In the genomic region with DNA sequence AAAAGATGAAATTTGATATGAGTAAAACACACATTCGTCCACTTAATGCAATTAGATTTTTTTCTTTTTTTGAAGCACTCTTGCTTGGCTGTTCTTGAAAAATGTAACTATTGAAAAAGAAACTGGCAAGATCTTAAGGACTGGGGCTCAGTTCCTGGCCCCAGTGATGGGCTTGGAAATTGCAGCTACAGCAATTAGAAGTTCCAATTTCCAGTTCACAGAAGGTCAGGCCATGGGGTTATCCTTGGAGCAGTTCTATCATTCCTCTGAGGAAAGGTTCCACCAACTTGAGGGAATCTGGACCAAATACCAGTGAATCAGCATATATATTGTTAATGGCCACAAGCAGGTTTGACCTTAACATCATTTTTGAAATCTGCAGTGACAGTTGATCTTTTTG, we compare ENCODE assay signal across 33 cellular contexts. TPM values are rescaled to one million over a fixed set of nuclear protein-coding genes. Genes with fewer than 3 reads are reported as not detected.
"Had no signal": no experiment of that assay in that cellular context is flagged by ENCODE, and none has a peak within 500 bp of the region (broad histone marks: within the 10 kb centered on the region; RNA-seq: fewer than 3 reads in every experiment).

No MANE protein-coding gene starts in this region.

- H3K27ac ChIP-seq: PC-9, RWPE1, SJCRH30, SK-N-MC, WERI-Rb-1 had no signal

- H3K9me3 Mint-ChIP-seq: activated CD4-positive, alpha-beta memory T cell treated with anti-CD3 and anti-CD28 coated beads, Interleukin-2, amount 10 ng/mL, durations not matched to agents 7 days and 5 days; activated naive CD4-positive, alpha-beta T cell treated with anti-CD3 and anti-CD28 coated beads, Interleukin-2, amount 10 ng/mL, durations not matched to agents 7 days and 5 days; activated naive CD8-positive, alpha-beta T cell treated with anti-CD3 and anti-CD28 coated beads, Interleukin-2, amount 50 U/mL, for 24 hours; brain had no signal

- H3K4me2 ChIP-seq: PC-9 had no signal

- H3K27ac Mint-ChIP-seq: activated CD4-positive, alpha-beta memory T cell treated with anti-CD3 and anti-CD28 coated beads, Interleukin-2, amount 10 ng/mL, durations not matched to agents 7 days and 5 days; activated CD8-positive, alpha-beta memory T cell treated with anti-CD3 and anti-CD28 coated beads, Interleukin-2, amount 10 ng/mL, durations not matched to agents 7 days and 5 days; activated naive CD4-positive, alpha-beta T cell treated with anti-CD3 and anti-CD28 coated beads, Interleukin-2, amount 10 ng/mL, durations not matched to agents 7 days and 5 days; activated naive CD8-positive, alpha-beta T cell; activated naive CD8-positive, alpha-beta T cell treated with anti-CD3 and anti-CD28 coated beads, Interleukin-2, amount 50 U/mL, for 24 hours had no signal

- H2AFZ ChIP-seq: PC-9 had no signal

- H3K9me3 ChIP-seq: SJCRH30 had no signal

- H3K4me1 Mint-ChIP-seq: activated CD4-positive, alpha-beta memory T cell treated with anti-CD3 and anti-CD28 coated beads, Interleukin-2, amount 10 ng/mL, durations not matched to agents 7 days and 5 days; activated CD8-positive, alpha-beta memory T cell treated with anti-CD3 and anti-CD28 coated beads, Interleukin-2, amount 10 ng/mL, durations not matched to agents 7 days and 5 days; activated naive CD4-positive, alpha-beta T cell treated with anti-CD3 and anti-CD28 coated beads, Interleukin-2, amount 10 ng/mL, durations not matched to agents 7 days and 5 days; activated naive CD8-positive, alpha-beta T cell treated with anti-CD3 and anti-CD28 coated beads, Interleukin-2, amount 50 U/mL, for 24 hours; brain had no signal

- H3K4me3 Mint-ChIP-seq: activated CD4-positive, alpha-beta memory T cell treated with anti-CD3 and anti-CD28 coated beads, Interleukin-2, amount 10 ng/mL, durations not matched to agents 7 days and 5 days; activated CD8-positive, alpha-beta memory T cell treated with anti-CD3 and anti-CD28 coated beads, Interleukin-2, amount 10 ng/mL, durations not matched to agents 7 days and 5 days; activated naive CD4-positive, alpha-beta T cell treated with anti-CD3 and anti-CD28 coated beads, Interleukin-2, amount 10 ng/mL, durations not matched to agents 7 days and 5 days; activated naive CD8-positive, alpha-beta T cell; activated naive CD8-positive, alpha-beta T cell treated with anti-CD3 and anti-CD28 coated beads, Interleukin-2, amount 50 U/mL, for 24 hours; brain had no signal

- ATAC-seq: activated CD8-positive, alpha-beta memory T cell treated with anti-CD3 and anti-CD28 coated beads, Interleukin-2, amount 10 ng/mL, durations not matched to agents 7 days and 5 days; activated naive CD8-positive, alpha-beta T cell treated with anti-CD3 and anti-CD28 coated beads, Interleukin-2, amount 50 U/mL, for 24 hours had no signal

- H3K4me1 ChIP-seq: SJCRH30 had no signal

- H3K36me3 Mint-ChIP-seq: activated CD8-positive, alpha-beta memory T cell treated with anti-CD3 and anti-CD28 coated beads, Interleukin-2, amount 10 ng/mL, durations not matched to agents 7 days and 5 days; activated naive CD4-positive, alpha-beta T cell treated with anti-CD3 and anti-CD28 coated beads, Interleukin-2, amount 10 ng/mL, durations not matched to agents 7 days and 5 days; activated naive CD8-positive, alpha-beta T cell; brain had no signal

- H3K4me3 ChIP-seq: PC-9, SJCRH30, SK-N-MC had no signal

- H3K27me3 Mint-ChIP-seq: brain had no signal

- H3K36me3 ChIP-seq: SJCRH30, WERI-Rb-1 had no signal

- DNase-seq: activated CD4-positive, alpha-beta memory T cell treated with anti-CD3 and anti-CD28 coated beads, Interleukin-2, amount 10 ng/mL, durations not matched to agents 7 days and 5 days; activated CD4-positive, alpha-beta T cell treated with anti-CD3 and anti-CD28 coated beads for 1 hour; activated CD4-positive, alpha-beta T cell treated with anti-CD3 and anti-CD28 coated beads for 48 hours; activated CD4-positive, CD25-positive, alpha-beta regulatory T cell; activated CD8-positive, alpha-beta memory T cell treated with anti-CD3 and anti-CD28 coated beads for 24 hours; activated CD8-positive, alpha-beta memory T cell treated with anti-CD3 and anti-CD28 coated beads, Interleukin-2, amount 10 ng/mL, durations not matched to agents 7 days and 5 days; activated CD8-positive, alpha-beta memory T cell treated with anti-CD3 and anti-CD28 coated beads, Interleukin-2, amount 50 U/mL, for 48 hours; activated effector memory CD4-positive, alpha-beta T cell treated with Interleukin-2 at 50 U/mL for 16 hours; activated naive CD4-positive, alpha-beta T cell treated with anti-CD3 and anti-CD28 coated beads, Interleukin-2, amount 10 ng/mL, durations not matched to agents 7 days and 5 days; activated naive CD8-positive, alpha-beta T cell treated with anti-CD3 and anti-CD28 coated beads, Interleukin-2, amount 50 U/mL, for 24 hours; activated T-cell treated with anti-CD3 and anti-CD28 coated beads, Interleukin-2, amount 50 U/mL, for 48 hours; anterior cingulate cortex; central memory CD4-positive, alpha-beta T cell; NCI-H1092 treated with DMSO at 0.1 percent for 48 hours; NCI-H1417; NCI-H146; NCI-H187; NCI-H2029 treated with DMSO at 0.1 percent for 48 hours; NCI-H2107; NCI-H510A; NCI-H526; NCI-H748 treated with DMSO at 0.1 percent for 48 hours; NK-92 treated with Interleukin-12 subunit alpha and Interleukin-12 subunit beta, amount 100 ng/mL, for 24 hours; PC-9; SHP77; SJCRH30; T1000; WERI-Rb-1 had no signal

RNA-seq across cellular contexts. Expression of a gene that starts 18.9 kb away (rescaled TPM):
- total RNA-seq: M059J, PC-9 had no signal
